ENCODE assay signal across 15 cellular contexts in genomic region chr18:27942706-27943105, GRCh38.
A peak's percentile ranks its signal among the peaks of the same experiment; 100 is the strongest.
DNase-seq lines count a peak whose midpoint lies in the region.
"Had no signal": no experiment of that assay in that cellular context is flagged by ENCODE, and none has a peak within 500 bp of the region (broad histone marks: within the 10 kb centered on the region; RNA-seq: fewer than 3 reads in every experiment).

No MANE protein-coding gene starts in this region.

- peak overlapping the region; percentile 12; the same call in 1 of the 2 replicates for H2AFZ ChIP-seq in GM23248

- H3K9ac ChIP-seq in GM23248: no peak overlapping the region

- DNase-seq in GM23248 (peak; percentile 20), amniotic epithelial cell (ENCODE audit: low read depth) (peak; percentile 79), foreskin melanocyte (peak; percentile 93), renal cortical epithelial cell (ENCODE audit: low read depth) (peak; percentile 26), SHP77 treated with DMSO at 0.1 percent for 48 hours (lab: John Stamatoyannopoulos, UW) (no peak), head of caudate nucleus (no peak), AG20443 (ENCODE audit: low spot score) (no peak)
- DNase-seq: adrenal gland; Calu3; NCI-H2029; right lobe of liver; stimulated activated CD4-positive, alpha-beta T cell treated with anti-CD3 and anti-CD28 coated beads, Interleukin-2, amount 100 ng/mL, for 24 hours; T-helper 2 cell had no signal

- no peak overlapping the region for H3K4me2 ChIP-seq in GM23248 (ENCODE audit: unreplicated experiment)

- H3K27me3 ChIP-seq in GM23248 (replicated peaks; ENCODE audit: insufficient read depth): no peaks in the 10 kb centered on the region
- H3K27me3 ChIP-seq: adrenal gland, neutrophil, right lobe of liver had no signal

- H3F3A ChIP-seq in GM23248 (ENCODE audit: insufficient read depth): peaks cover 11% of the 10 kb centered on the region; the same call in 1 of the 2 replicates

- H3K9me3 ChIP-seq in GM23248 (ENCODE audit: low read depth): no peaks in the 10 kb centered on the region
- H3K9me3 ChIP-seq: adrenal gland, neutrophil, right lobe of liver had no signal

- H3K4me3 ChIP-seq in GM23248: no peak overlapping the region
- H3K4me3 ChIP-seq: adrenal gland, coronary artery, right lobe of liver had no signal

- 47% methylated on average over 6 of the region's 6 CpGs for WGBS in GM23248 (ENCODE audit: low coverage in 1 of 2, low lambda C conversion rate in 2 of 2, missing lambda C conversion rate in 2 of 2), 2 experiments

- H3K36me3 ChIP-seq in GM23248 (ENCODE audit: low read depth): no peaks in the 10 kb centered on the region; the same call in 1 of the 2 replicates
- H3K36me3 ChIP-seq: adrenal gland, neutrophil, right lobe of liver had no signal

- no peaks in the 10 kb centered on the region for H4K20me1 ChIP-seq in GM23248 (ENCODE audit: insufficient read depth)

- 0 out of 2 replicates have a peak, but pooled peaks cover 8% of the 10 kb centered on the region for H3K4me1 ChIP-seq in GM23248 (ENCODE audit: insufficient read depth)
- H3K4me1 ChIP-seq: adrenal gland, right lobe of liver had no signal

- H3K79me2 ChIP-seq in GM23248 (ENCODE audit: insufficient read depth): no peaks in the 10 kb centered on the region

- in situ Hi-C loops in GM23248 (cut with MboI): no loop called here

- intact Hi-C loops in head of caudate nucleus (cut with DNase I): no loop called here

- no peaks in the 10 kb centered on the region for H3K9me2 ChIP-seq in GM23248 (ENCODE audit: insufficient read depth)

- no peak overlapping the region for H3K27ac ChIP-seq in GM23248
- H3K27ac ChIP-seq: adrenal gland, coronary artery, neutrophil, right lobe of liver had no signal

Comparison
In these comparisons a context has a peak if more than half of its experiments do, and no peak if none do; other contexts are left out.
1. DNase-seq: peak in GM23248 (single experiment), amniotic epithelial cell (single experiment), foreskin melanocyte (single experiment) and renal cortical epithelial cell (single experiment); none in SHP77 treated with DMSO at 0.1 percent for 48 hours (single experiment), head of caudate nucleus (0 of 42) and AG20443 (single experiment).